In genomic region chr1:47870480-47870879, GRCh38 we compare ENCODE assay signal across 20 cellular contexts.
DNase-seq lines count a peak whose midpoint lies in the region; FAIRE-seq and TF ChIP-seq lines count a peak whose summit lies in the region.
"Had no signal": no experiment of that assay in that cellular context is flagged by ENCODE, and none has a peak within 500 bp of the region (broad histone marks: within the 10 kb centered on the region; RNA-seq: fewer than 3 reads in every experiment).

No MANE protein-coding gene starts in this region.

- no peaks in the 10 kb centered on the region for H4K20me1 ChIP-seq in keratinocyte (ENCODE audit: control insufficient read depth, extremely low read depth, insufficient read depth, low read length)

- no peaks in the 10 kb centered on the region for H3K9me3 ChIP-seq in keratinocyte (ENCODE audit: control insufficient read depth, low read depth, low read length)

- no peak for FAIRE-seq in RCC 7860 (lab: Jason Lieb, UNC)
- FAIRE-seq in keratinocyte (lab: Jason Lieb, UNC) = peak; percentile 88
- FAIRE-seq: GM12878 had no signal

- TF ChIP-seq CTCF in keratinocyte (optimal IDR thresholded peaks at IDR 0.05 in 1 of 3, IDR thresholded peaks at IDR 0.05 in 1 of 3, conservative IDR thresholded peaks at IDR 0.05 in 1 of 3; ENCODE audit: extremely low read depth in 1 of 3, insufficient read depth in 2 of 3, low read length in 3 of 3) = no peak

- no peak overlapping the region for H3K27ac ChIP-seq in keratinocyte (ENCODE audit: control insufficient read depth, insufficient read depth, low read length)

- H3K9me1 ChIP-seq in keratinocyte (ENCODE audit: control insufficient read depth, extremely low read depth, insufficient read depth, low read length) = peaks cover 2% of the 10 kb centered on the region

- dilution Hi-C loops in keratinocyte (cut with MboI; ENCODE audit: extremely low pct_ligation_motif_present, low sequenced_read_pairs) = no loop called here

- DNase-seq in HT1080 (ENCODE audit: low read depth) (peak; percentile 36), RCC 7860 (ENCODE audit: low spot score) (peak; percentile 43), keratinocyte (ENCODE audit: low read depth, low spot score) (peak; percentile 92), retina (peak; percentile 28), pons (ENCODE audit: low spot score) (no peak), ureter (ENCODE audit: low spot score) (no peak), NCI-H2029 treated with DMSO at 0.1 percent for 48 hours (lab: John Stamatoyannopoulos, UW) (no peak)
- DNase-seq: CD4-positive, CD25-positive, alpha-beta regulatory T cell; DMS79 treated with DMSO at 0.1 percent for 48 hours; HCEC 1CT; Karpas-422; NCI-H1694; NCI-H2081 treated with DMSO at 0.1 percent for 48 hours; NCI-H446 treated with DMSO at 0.1 percent for 48 hours; NCI-H526 treated with DMSO at 0.1 percent for 48 hours; OCI-M1; RPMI8226; SHP77 had no signal

- peaks cover 26% of the 10 kb centered on the region for H3K4me1 ChIP-seq in keratinocyte (ENCODE audit: control insufficient read depth, extremely low read depth, insufficient read depth, low read length)

- H3K79me2 ChIP-seq in keratinocyte (ENCODE audit: control insufficient read depth, insufficient read depth, low read length) = no peaks in the 10 kb centered on the region

- H3K27me3 ChIP-seq in keratinocyte (ENCODE audit: control insufficient read depth, extremely low read depth, insufficient read depth, low read length) = no peaks in the 10 kb centered on the region

- no peak overlapping the region for H3K4me3 ChIP-seq in keratinocyte (ENCODE audit: control insufficient read depth in 2 of 3, extremely low read depth in 1 of 3, insufficient read depth in 2 of 3, low read depth in 1 of 3, low read length in 3 of 3)
- H3K4me3 ChIP-seq: GM12878, GM23338 had no signal

- no peak overlapping the region for H3K9ac ChIP-seq in keratinocyte (ENCODE audit: control insufficient read depth, extremely low read depth, insufficient read depth, low read length)

- no peak overlapping the region for H3K4me2 ChIP-seq in keratinocyte (ENCODE audit: control insufficient read depth, extremely low read depth, insufficient read depth, low read depth, low read length)
- H3K4me2 ChIP-seq: GM23338 had no signal

- H2AFZ ChIP-seq in keratinocyte (ENCODE audit: control insufficient read depth, low read length) = no peak overlapping the region
- H2AFZ ChIP-seq: GM23338 had no signal

- no peaks in the 10 kb centered on the region for H3K36me3 ChIP-seq in keratinocyte (ENCODE audit: control insufficient read depth in 2 of 2, extremely low read depth in 1 of 2, insufficient read depth in 2 of 2, low read length in 2 of 2)

Comparison
In these comparisons a context has a peak if more than half of its experiments do, and no peak if none do; other contexts are left out.
1. DNase-seq: peak in HT1080 (single experiment), RCC 7860 (single experiment), keratinocyte (single experiment) and retina (single experiment); none in pons (single experiment), ureter (single experiment) and NCI-H2029 treated with DMSO at 0.1 percent for 48 hours (single experiment).